10 cellular contexts compared by ENCODE assay signal in genomic region chr4:8504279-8505007, GRCh38.
DNase-seq lines count a peak whose midpoint lies in the region; ATAC-seq and TF ChIP-seq lines count a peak whose summit lies in the region.
"Had no signal": no experiment of that assay in that cellular context is flagged by ENCODE, and none has a peak within 500 bp of the region (broad histone marks: within the 10 kb centered on the region; RNA-seq: fewer than 3 reads in every experiment).

No MANE protein-coding gene starts in this region.

- in situ Hi-C loops in transverse colon (cut with MboI; ENCODE audit: low pct_ligation_motif_present in 1 of 4, low pct_unique_long_range_greater_than_20kb in 1 of 4, low sequenced_read_pairs in 3 of 4), result no loop called here

- H3K27ac ChIP-seq in SK-N-SH (ENCODE audit: low read depth in 2 of 2, low read length in 1 of 2), result no peak overlapping the region
- no peak overlapping the region for H3K27ac ChIP-seq in transverse colon
- H3K27ac ChIP-seq in upper lobe of right lung, result no peak overlapping the region

- CTCF ChIA-PET in SK-N-SH (lab: Yijun Ruan, JAX), result interaction anchor here (0.7 to 5.9 kb wide), 5 partner anchors 9 to 263 kb away, joined by 3 to 27 read pairs (median 4); no protein-coding TSS in a partner anchor

- peaks cover 0 to 9% of the 10 kb centered on the region in 2 experiments; a peak in 1 of 4 replicates for H3K4me1 ChIP-seq in SK-N-SH (ENCODE audit: control insufficient read depth in 1 of 2, insufficient read depth in 2 of 2, low read depth in 1 of 2, low read length in 1 of 2)
- H3K4me1 ChIP-seq in transverse colon, result peaks cover 4 to 22% (median 17%) of the 10 kb centered on the region in 4 donors
- H3K4me1 ChIP-seq in upper lobe of right lung, result peaks cover 17% of the 10 kb centered on the region

- TF ChIP-seq RAD21 in SK-N-SH (IDR thresholded peaks at IDR 0.05; ENCODE audit: low read length), result no peak

- WGBS in SK-N-SH (ENCODE audit: low lambda C conversion rate), result 28% methylated on average over 11 of the region's 15 CpGs
- 40 to 48% methylated on average over 2 to 15 of the region's 15 CpGs for WGBS in transverse colon (ENCODE audit: low coverage in 1 of 2), 2 donors

- H3K27me3 ChIP-seq in SK-N-SH (ENCODE audit: insufficient read depth) (peaks cover 10% of the 10 kb centered on the region; the same call in 1 of the 2 replicates), transverse colon (no peaks in the 10 kb centered on the region), upper lobe of right lung (no peaks in the 10 kb centered on the region)

- peak; percentile 79 for DNase-seq in SK-N-SH
- peak; percentile 68 for DNase-seq in NCI-H2227 (lab: John Stamatoyannopoulos, UW; ENCODE audit: unreplicated experiment)
- peak; percentile 18 for DNase-seq in transverse colon
- DNase-seq in upper lobe of right lung, result no peak
- no peak for DNase-seq in RPMI8226
- no peak for DNase-seq in NOMO-1 (lab: John Stamatoyannopoulos, UW; ENCODE audit: unreplicated experiment in 2 of 2)
- DNase-seq: activated effector memory CD4-positive, alpha-beta T cell treated with anti-CD3 and anti-CD28 coated beads, Interleukin-2, amount 50 U/mL, for 16 hours; kidney had no signal

- TF ChIP-seq EP300 in SK-N-SH (IDR thresholded peaks at IDR 0.05; ENCODE audit: borderline replicate concordance in 1 of 2, low read depth in 1 of 2, low read length in 1 of 2) (no peak), transverse colon (IDR thresholded peaks at IDR 0.05; ENCODE audit: low read depth) (no peak)

- no peaks in the 10 kb centered on the region for H3K79me2 ChIP-seq in SK-N-SH (ENCODE audit: insufficient read depth)

- no peak for ATAC-seq in SK-N-SH treated with all-trans-retinoic acid at 6 μM for 48 hours
- ATAC-seq in esophagus mucosa, result peak; percentile 40
- no peak for ATAC-seq in upper lobe of right lung

- no peak overlapping the region for H3K4me2 ChIP-seq in SK-N-SH

- H3K9me2 ChIP-seq in SK-N-SH, result no peaks in the 10 kb centered on the region

- TF ChIP-seq CTCF in SK-N-SH (IDR thresholded peaks at IDR 0.05) (no peak), transverse colon (IDR thresholded peaks at IDR 0.05) (no peak), upper lobe of right lung (IDR thresholded peaks at IDR 0.05) (no peak)

- no peak overlapping the region for H3K4me3 ChIP-seq in SK-N-SH (ENCODE audit: low read depth in 2 of 2, low read length in 1 of 2)
- no peak overlapping the region for H3K4me3 ChIP-seq in transverse colon
- H3K4me3 ChIP-seq in upper lobe of right lung, result no peak overlapping the region

- H3K9ac ChIP-seq in SK-N-SH, result no peak overlapping the region

- intact Hi-C loops in transverse colon (cut with DNase I; ENCODE audit: low total_unique reads), result no loop called here
- intact Hi-C loops in upper lobe of right lung (cut with DNase I), result no loop called here

- POLR2A ChIA-PET in SK-N-SH (lab: Yijun Ruan, JAX), result no interaction called here

- no peak overlapping the region for H2AFZ ChIP-seq in SK-N-SH (ENCODE audit: low read depth)

- no peaks in the 10 kb centered on the region for H3F3A ChIP-seq in SK-N-SH (replicated peaks; ENCODE audit: insufficient read depth)

- no peaks in the 10 kb centered on the region for H3K9me3 ChIP-seq in SK-N-SH
- H3K9me3 ChIP-seq in transverse colon, result no peaks in the 10 kb centered on the region
- H3K9me3 ChIP-seq in upper lobe of right lung, result no peaks in the 10 kb centered on the region

- no peak for TF ChIP-seq POLR2A in transverse colon (IDR thresholded peaks at IDR 0.05)

- H3K36me3 ChIP-seq in SK-N-SH (replicated peaks in 1 of 2; ENCODE audit: control insufficient read depth in 1 of 2, insufficient read depth in 2 of 2, low read length in 1 of 2) (no peaks in the 10 kb centered on the region), transverse colon (no peaks in the 10 kb centered on the region), upper lobe of right lung (no peaks in the 10 kb centered on the region)

- no peaks in the 10 kb centered on the region for H4K20me1 ChIP-seq in SK-N-SH (ENCODE audit: insufficient read depth)

TF ChIP-seq in SK-N-SH, 30 proteins besides CTCF, POLR2A, EP300 and RAD21 (continues in another document):
- no peak for TF ChIP-seq RCOR1 (IDR thresholded peaks at IDR 0.05; ENCODE audit: low read length)
- no peak for TF ChIP-seq POLR2AphosphoS5 (IDR thresholded peaks at IDR 0.05; ENCODE audit: low read depth, low read length)
- no peak for TF ChIP-seq NRF1 (IDR thresholded peaks at IDR 0.05; ENCODE audit: low read depth, low read length)
- no peak for TF ChIP-seq RXRA (IDR thresholded peaks at IDR 0.05; ENCODE audit: borderline replicate concordance, low read depth)
- no peak for TF ChIP-seq REST (IDR thresholded peaks at IDR 0.05; ENCODE audit: low read depth, low read length)
- TF ChIP-seq USF1 (IDR thresholded peaks at IDR 0.05; ENCODE audit: borderline replicate concordance, low read depth), result no peak
- no peak for TF ChIP-seq FOXM1 (IDR thresholded peaks at IDR 0.05; ENCODE audit: low read depth)
- no peak for TF ChIP-seq TCF12 (IDR thresholded peaks at IDR 0.05)

TF ChIP-seq in SK-N-SH treated with all-trans-retinoic acid at 6 μM for 48 hours, 23 proteins besides CTCF, POLR2A, EP300 and RAD21:
- TF ChIP-seq ZFP30 (CRISPR knock-in tag; IDR thresholded peaks at IDR 0.05) (no peak), TOX (CRISPR knock-in tag; IDR thresholded peaks at IDR 0.05; ENCODE audit: borderline replicate concordance) (no peak), ZNF565 (CRISPR knock-in tag; conservative IDR thresholded peaks at IDR 0.05; ENCODE audit: low read depth) (no peak), OSR1 (CRISPR knock-in tag; IDR thresholded peaks at IDR 0.05) (no peak), CSRNP3 (CRISPR knock-in tag; IDR thresholded peaks at IDR 0.05) (no peak), ZNF8 (CRISPR knock-in tag; IDR thresholded peaks at IDR 0.05) (no peak), GLIS3 (CRISPR knock-in tag; IDR thresholded peaks at IDR 0.05) (no peak), ESRRG (CRISPR knock-in tag; IDR thresholded peaks at IDR 0.05) (no peak), SNAI2 (CRISPR knock-in tag; IDR thresholded peaks at IDR 0.05) (no peak), ZC3H10 (CRISPR knock-in tag; IDR thresholded peaks at IDR 0.05) (no peak)

Comparison
In these comparisons a context has a peak if more than half of its experiments do, and no peak if none do; other contexts are left out.
1. DNase-seq: peak in SK-N-SH (single experiment), NCI-H2227 (single experiment) and transverse colon (single experiment); none in upper lobe of right lung (single experiment), RPMI8226 (single experiment) and NOMO-1 (0 of 2).